Comparison of ENCODE assay signal across 8 cellular contexts in genomic region chr11:122557163-122557562, GRCh38.
DNase-seq lines count a peak whose midpoint lies in the region; ATAC-seq and TF ChIP-seq lines count a peak whose summit lies in the region.
"Not testable (repeated sequence)": the region's sequence is repeated elsewhere in the genome, so short reads cannot be mapped to it uniquely, and the experiment has no call there.

No MANE protein-coding gene starts in this region.

- not testable (repeated sequence) for BruUV-seq in PC-9 (replicated peaks; lab: Mats Ljungman, UMichigan)

- H3K27ac ChIP-seq in GM23338 (ENCODE audit: low read depth); PC-9; endodermal cell (ENCODE audit: low read depth, low read length); parathyroid adenoma; vagina: not testable (repeated sequence)

- POLR2A ChIA-PET in PC-9 (lab: Charles Lee; ENCODE audit: unreplicated experiment): interaction anchor here (0.5 to 0.6 kb wide), 2 partner anchors 74 to 1150 kb away, joined by 3 to 4 read pairs; no protein-coding TSS in a partner anchor

- H4K20me1 ChIP-seq in GM23338 (replicated peaks; ENCODE audit: insufficient read depth); PC-9 (ENCODE audit: insufficient read depth): not testable (repeated sequence)

- not testable (repeated sequence) for H3F3A ChIP-seq in GM23338 (replicated peaks; ENCODE audit: low read depth); PC-9 (ENCODE audit: insufficient read depth, low read depth)

- H3K9me2 ChIP-seq in GM23338 (ENCODE audit: insufficient read depth); PC-9 (ENCODE audit: insufficient read depth): not testable (repeated sequence)

- H3K4me3 ChIP-seq in GM23338: peak overlapping the region; percentile 57
- peak overlapping the region; percentile 47; the same call in 1 of the 2 replicates for H3K4me3 ChIP-seq in PC-9
- H3K4me3 ChIP-seq in adipocyte (ENCODE audit: low read length): peak overlapping the region; percentile 71
- H3K4me3 ChIP-seq in endodermal cell (ENCODE audit: low read length); parathyroid adenoma (ENCODE audit: low read depth, low read length): not testable (repeated sequence)
- peak overlapping the region; percentile 37 for H3K4me3 ChIP-seq in iPS-15b (ENCODE audit: low read depth, low read length)
- peak overlapping the region; percentile 28 for H3K4me3 ChIP-seq in vagina

- not testable (repeated sequence) for TF ChIP-seq POLR2A in vagina (IDR thresholded peaks at IDR 0.05)

- 94 to 95% methylated on average over 5 to 6 of the region's 6 CpGs for WGBS in endodermal cell (ENCODE audit: insufficient coverage in 1 of 2, insufficient read length in 1 of 2), 2 experiments

- not testable (repeated sequence) for H3K36me3 ChIP-seq in GM23338 (ENCODE audit: insufficient read depth); PC-9 (ENCODE audit: low read depth); adipocyte (ENCODE audit: control insufficient read depth, insufficient read depth, low read length, severe bottlenecking); endodermal cell (ENCODE audit: control insufficient read depth, insufficient read depth, low read length); iPS-15b (ENCODE audit: control insufficient read depth, insufficient read depth, low read length); parathyroid adenoma (ENCODE audit: control insufficient read depth, insufficient read depth, low read length); vagina

- not testable (repeated sequence) for TF ChIP-seq CTCF in GM23338 (conservative IDR thresholded peaks at IDR 0.05; ENCODE audit: low read depth in 2 of 2); PC-9 (conservative IDR thresholded peaks at IDR 0.05); endodermal cell (conservative IDR thresholded peaks at IDR 0.05); mesothelial cell of epicardium (IDR thresholded peaks at IDR 0.05; ENCODE audit: unreplicated experiment); parathyroid adenoma (IDR thresholded peaks at IDR 0.05); vagina (IDR thresholded peaks at IDR 0.05)

- H3K27me3 Mint-ChIP-seq in GM23338 (ENCODE audit: insufficient read depth, low read depth, poor library complexity); mesothelial cell of epicardium (ENCODE audit: low read depth): not testable (repeated sequence)
- H3K27me3 Mint-ChIP-seq in endodermal cell (ENCODE audit: insufficient read depth): peaks cover 13% of the 10 kb centered on the region

- H3K4me1 Mint-ChIP-seq in GM23338, endodermal cell, mesothelial cell of epicardium: not testable (repeated sequence)

- H3K79me2 ChIP-seq in GM23338 (replicated peaks; ENCODE audit: insufficient read depth); PC-9 (ENCODE audit: low read depth); parathyroid adenoma: not testable (repeated sequence)

- H3K4me2 ChIP-seq in GM23338 (peak overlapping the region; percentile 76), PC-9 (peak overlapping the region; percentile 67)
- H3K4me2 ChIP-seq in parathyroid adenoma (ENCODE audit: low read length): not testable (repeated sequence)

- not testable (repeated sequence) for H3K27ac Mint-ChIP-seq in GM23338, endodermal cell, mesothelial cell of epicardium

- CTCF ChIA-PET in PC-9 (lab: Charles Lee): not testable (repeated sequence)

- H3K4me1 ChIP-seq in GM23338 (ENCODE audit: insufficient read depth); PC-9 (replicated peaks; ENCODE audit: insufficient read depth); adipocyte (ENCODE audit: control insufficient read depth, insufficient read depth, low read length); endodermal cell (ENCODE audit: control insufficient read depth, insufficient read depth, low read length); iPS-15b (ENCODE audit: control insufficient read depth, insufficient read depth, low read length); parathyroid adenoma; vagina: not testable (repeated sequence)

- H3K4me3 Mint-ChIP-seq in GM23338: peak overlapping the region; percentile 58
- H3K4me3 Mint-ChIP-seq in endodermal cell: peak overlapping the region; percentile 49
- peak overlapping the region; percentile 53 for H3K4me3 Mint-ChIP-seq in mesothelial cell of epicardium

- H3K9ac ChIP-seq in adipocyte (ENCODE audit: low read length); endodermal cell (ENCODE audit: extremely low read depth, low read length, poor library complexity, severe bottlenecking); iPS-15b (ENCODE audit: low read depth, low read length); parathyroid adenoma: not testable (repeated sequence)

- not testable (repeated sequence) for H3K9me3 Mint-ChIP-seq in GM23338, endodermal cell, mesothelial cell of epicardium

- intact Hi-C loops in PC-9 (cut with micrococcal nuclease; ENCODE audit: unreplicated experiment); vagina (cut with DNase I): not testable (repeated sequence)

- H3K9me3 ChIP-seq in PC-9 (ENCODE audit: insufficient read depth, low read depth); adipocyte (ENCODE audit: control insufficient read depth, low read length); endodermal cell (ENCODE audit: control insufficient read depth, low read length); iPS-15b (ENCODE audit: control insufficient read depth, insufficient read depth, low read length); parathyroid adenoma (ENCODE audit: control insufficient read depth, low read length); vagina: not testable (repeated sequence)

- H3K36me3 Mint-ChIP-seq in GM23338 (ENCODE audit: low read depth); endodermal cell (ENCODE audit: low read depth); mesothelial cell of epicardium: not testable (repeated sequence)

- H2AFZ ChIP-seq in GM23338 (peak overlapping the region; percentile 99), PC-9 (peak overlapping the region; percentile 82; the same call in 1 of the 2 replicates), parathyroid adenoma (peak overlapping the region; percentile 71)

- ATAC-seq in GM23338: not testable (repeated sequence)

- DNase-seq in GM23338 (ENCODE audit: low spot score): peak; percentile 19
- not testable (repeated sequence) for DNase-seq in PC-9; adipocyte (ENCODE audit: low read depth); endodermal cell; mesothelial cell of epicardium (ENCODE audit: low spot score in 2 of 2, unreplicated experiment in 2 of 2); vagina (ENCODE audit: extremely low spot score in 2 of 2)

- H3K27me3 ChIP-seq in GM23338 (ENCODE audit: insufficient read depth); PC-9 (ENCODE audit: insufficient read depth, low read depth); endodermal cell (ENCODE audit: control insufficient read depth, insufficient read depth, low read length, poor library complexity, severe bottlenecking); parathyroid adenoma (ENCODE audit: control insufficient read depth, insufficient read depth, low read length); vagina: not testable (repeated sequence)
- H3K27me3 ChIP-seq in adipocyte (replicated peaks; ENCODE audit: control insufficient read depth, insufficient read depth, low read length) (peaks cover 10% of the 10 kb centered on the region), iPS-15b (ENCODE audit: control insufficient read depth, insufficient read depth, low read length) (peaks cover 15% of the 10 kb centered on the region)
